ENCODE assay signal across 8 cellular contexts in genomic region chr4:39699676-39700409, GRCh38. TPM values are rescaled to one million over a fixed set of nuclear protein-coding genes. Genes with fewer than 3 reads are reported as not detected.
DNase-seq lines count a peak whose midpoint lies in the region; ATAC-seq and TF ChIP-seq lines count a peak whose summit lies in the region.

No MANE protein-coding gene starts in this region.

- H3K27me3 ChIP-seq in HL-60 (ENCODE audit: insufficient read depth, poor library complexity, severe bottlenecking) (no peaks in the 10 kb centered on the region), adipocyte (replicated peaks; ENCODE audit: control insufficient read depth, insufficient read depth, low read length) (no peaks in the 10 kb centered on the region), lower lobe of right lung (ENCODE audit: low read depth) (no peaks in the 10 kb centered on the region)

- H3K9ac ChIP-seq in adipocyte (ENCODE audit: low read length): peak overlapping the region; percentile 100

- TF ChIP-seq CTCF in AG10803 (conservative IDR thresholded peaks at IDR 0.05; ENCODE audit: low read length) (no peak), HL-60 (IDR thresholded peaks at IDR 0.05; ENCODE audit: insufficient read depth, low read length) (no peak), lower lobe of right lung (IDR thresholded peaks at IDR 0.05) (no peak)

- DNase-seq in AG10803 (ENCODE audit: low read depth): no peak
- DNase-seq in HL-60 (ENCODE audit: low read depth in 1 of 2, low spot score in 1 of 2): no peak
- DNase-seq in adipocyte (ENCODE audit: low read depth): peak; percentile 43
- DNase-seq in lower lobe of right lung: no peak
- DNase-seq in activated effector memory CD4-positive, alpha-beta T cell treated with anti-CD3 and anti-CD28 coated beads, Interleukin-2, amount 50 U/mL, for 16 hours: no peak
- no peak for DNase-seq in activated CD4-positive, alpha-beta T cell treated with anti-CD3 and anti-CD28 coated beads, Interleukin-2, amount 50 U/mL, for 4 hours

- peaks cover 18% of the 10 kb centered on the region for H3K36me3 ChIP-seq in adipocyte (ENCODE audit: control insufficient read depth, insufficient read depth, low read length, severe bottlenecking)
- peaks cover 17% of the 10 kb centered on the region for H3K36me3 ChIP-seq in lower lobe of right lung

- H3K4me3 ChIP-seq in AG10803 (ENCODE audit: low read length) (peak overlapping the region; percentile 92), HL-60 (replicated peaks; ENCODE audit: insufficient read depth, low read length) (peak overlapping the region; percentile 97), adipocyte (ENCODE audit: low read length) (peak overlapping the region; percentile 99), lower lobe of right lung (peak overlapping the region; percentile 90)

- no peak for ATAC-seq in lower lobe of right lung
- ATAC-seq in HG03342 (IDR thresholded peaks at IDR 0.05; ENCODE audit: unreplicated experiment): no peak
- no peak for ATAC-seq in GM19351 (IDR thresholded peaks at IDR 0.05; ENCODE audit: unreplicated experiment)

- H3K27ac ChIP-seq in HL-60 (replicated peaks) (peak overlapping the region; percentile 89), lower lobe of right lung (no peak overlapping the region)

- H3K9me3 ChIP-seq in adipocyte (ENCODE audit: control insufficient read depth, low read length) (no peaks in the 10 kb centered on the region), lower lobe of right lung (no peaks in the 10 kb centered on the region)

- intact Hi-C loops in lower lobe of right lung (cut with DNase I): loop anchor here (10.0 kb wide), 1 partner anchor 275 kb away; the partner anchor contains the start of gene PDS5A

- peaks cover 33% of the 10 kb centered on the region for H3K4me1 ChIP-seq in adipocyte (ENCODE audit: control insufficient read depth, insufficient read depth, low read length)
- peaks cover 39% of the 10 kb centered on the region for H3K4me1 ChIP-seq in lower lobe of right lung

RNA-seq across cellular contexts. Expression of gene UBE2K, which starts 1.9 kb away (rescaled TPM):
- 54.3 TPM for total RNA-seq in lower lobe of right lung
